ENCODE assay signal across 27 cellular contexts in the genomic region with DNA sequence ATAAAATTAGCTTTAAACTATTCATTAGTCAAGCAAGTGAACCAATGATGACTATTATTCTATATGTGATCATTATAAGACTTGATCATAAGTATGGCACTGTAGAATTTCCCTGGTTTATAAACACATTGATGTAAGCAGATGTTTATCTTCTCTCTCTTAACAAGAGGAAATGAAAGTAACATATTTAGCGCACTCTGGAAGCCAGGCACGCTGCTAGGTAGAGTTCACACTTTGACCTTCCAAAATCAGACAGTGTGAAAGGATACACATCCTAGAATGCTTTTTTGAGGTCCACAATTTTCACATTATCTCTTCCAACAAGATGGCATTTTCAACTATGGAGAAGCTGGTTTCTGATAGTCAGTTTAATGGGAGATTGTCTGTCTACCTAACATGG.
"Had no signal": no experiment of that assay in that cellular context is flagged by ENCODE, and none has a peak within 500 bp of the region (broad histone marks: within the 10 kb centered on the region; RNA-seq: fewer than 3 reads in every experiment).

No MANE protein-coding gene starts in this region.

- H3K9me3 ChIP-seq: psoas muscle, sigmoid colon, uterus had no signal

- H3K4me3 ChIP-seq: coronary artery, dorsolateral prefrontal cortex, neural progenitor cell, psoas muscle, sigmoid colon, uterus had no signal

- H3K4me1 ChIP-seq: neural progenitor cell, parathyroid adenoma, psoas muscle, uterus had no signal

- H3K27ac ChIP-seq: coronary artery, dorsolateral prefrontal cortex, neural progenitor cell, parathyroid adenoma, psoas muscle, sigmoid colon, uterus had no signal

- H2AFZ ChIP-seq: neural progenitor cell had no signal

- H3K27me3 ChIP-seq: dorsolateral prefrontal cortex, neural progenitor cell, sigmoid colon, uterus had no signal

- H3K4me2 ChIP-seq: neural progenitor cell had no signal

- H3K36me3 ChIP-seq: neural progenitor cell, sigmoid colon, uterus had no signal

- H3K9ac ChIP-seq: neural progenitor cell, parathyroid adenoma had no signal

- DNase-seq: activated CD4-positive, alpha-beta T cell treated with anti-CD3 and anti-CD28 coated beads for 36 hours; activated CD4-positive, alpha-beta T cell treated with anti-CD3 and anti-CD28 coated beads, Interleukin-2, amount 50 U/mL, for 4 hours; activated CD4-positive, CD25-positive, alpha-beta regulatory T cell; activated CD8-positive, alpha-beta memory T cell treated with anti-CD3 and anti-CD28 coated beads for 24 hours; activated effector memory CD4-positive, alpha-beta T cell treated with Interleukin-2 at 50 U/mL for 16 hours; activated naive CD4-positive, alpha-beta T cell treated with Interleukin-2 at 50 U/mL for 16 hours; anterior cingulate cortex; cerebellar nuclear complex; dorsolateral prefrontal cortex; effector memory CD4-positive, alpha-beta T cell; head of caudate nucleus; hypothalamus; immature natural killer cell; naive thymus-derived CD8-positive, alpha-beta T cell; occipital lobe; psoas muscle; sigmoid colon; small intestine; stimulated activated CD4-positive, alpha-beta T cell treated with anti-CD3 and anti-CD28 coated beads, Interleukin-4, amount 100 ng/mL, for 4 hours; stimulated activated CD8-positive, alpha-beta memory T cell treated with anti-CD3 and anti-CD28 coated beads, Interleukin-4, amount 100 ng/mL, for 48 hours; stimulated activated naive CD8-positive, alpha-beta T cell treated with anti-CD3 and anti-CD28 coated beads, Interleukin-15, amount 100 ng/mL, for 72 hours; substantia nigra; uterus had no signal

- ATAC-seq: activated CD4-positive, alpha-beta T cell treated with anti-CD3 and anti-CD28 coated beads for 36 hours; naive thymus-derived CD8-positive, alpha-beta T cell; psoas muscle; stimulated activated memory B cell treated with anti-CD40 and anti-IgM and Interleukin-4, amounts not matched to agents 10 μg/mL and 1 μg/mL and 100 μg/mL, for 72 hours; stimulated activated naive CD8-positive, alpha-beta T cell treated with anti-CD3 and anti-CD28 coated beads, Interleukin-15, amount 100 ng/mL, for 72 hours had no signal
